Comparison of ENCODE assay signal across 23 cellular contexts in the genomic region with DNA sequence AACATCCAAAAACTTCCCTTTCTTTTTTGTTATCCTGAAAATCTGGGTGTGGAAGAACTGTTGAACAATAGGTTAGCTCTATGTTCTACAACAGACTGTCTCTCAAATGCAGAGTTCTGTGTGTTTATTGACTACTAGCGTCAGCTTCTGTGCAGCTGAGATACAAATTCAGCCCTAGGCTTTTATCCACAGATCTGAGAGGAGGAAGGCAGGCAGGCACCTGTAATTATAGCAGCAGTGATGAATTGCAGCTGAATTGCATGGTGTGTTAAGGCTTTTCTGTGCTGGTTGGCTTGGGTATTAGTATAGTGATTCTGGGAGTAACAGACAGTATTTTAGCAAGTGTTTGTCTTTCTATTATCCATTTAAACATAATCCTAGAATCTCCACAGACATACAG. TPM values are rescaled to one million over a fixed set of nuclear protein-coding genes. Genes with fewer than 3 reads are reported as not detected.
A peak's percentile ranks its signal among the peaks of the same experiment; 100 is the strongest.
DNase-seq lines count a peak whose midpoint lies in the region; ATAC-seq and TF ChIP-seq lines count a peak whose summit lies in the region.
"Had no signal": no experiment of that assay in that cellular context is flagged by ENCODE, and none has a peak within 500 bp of the region (broad histone marks: within the 10 kb centered on the region; RNA-seq: fewer than 3 reads in every experiment).

No MANE protein-coding gene starts in this region.

- no peak overlapping the region for H3K9ac ChIP-seq in neural cell (ENCODE audit: low read length)
- no peak overlapping the region for H3K9ac ChIP-seq in PC-3 (ENCODE audit: low read length)
- H3K9ac ChIP-seq: BLaER1 had no signal

- H3K4me3 ChIP-seq in neural cell (ENCODE audit: low read length) (no peak overlapping the region), PC-3 (ENCODE audit: low read length) (no peak overlapping the region)
- H3K4me3 ChIP-seq: BLaER1, SJCRH30 had no signal

- H3K4me1 ChIP-seq in PC-3 (ENCODE audit: insufficient read depth, low read length) = no peaks in the 10 kb centered on the region
- H3K4me1 ChIP-seq: BLaER1, Caco-2, SJCRH30 had no signal

- H3K4me2 ChIP-seq in neural cell (ENCODE audit: low read length) (no peak overlapping the region), PC-3 (ENCODE audit: low read length) (no peak overlapping the region)
- H3K4me2 ChIP-seq: BLaER1 had no signal

- POLR2A ChIA-PET in PC-3 (lab: Charles Lee; ENCODE audit: unreplicated experiment) = no interaction called here

- H3K9me3 ChIP-seq in neural cell (ENCODE audit: low read length) = no peaks in the 10 kb centered on the region
- H3K9me3 ChIP-seq in PC-3 (ENCODE audit: low read length) = no peaks in the 10 kb centered on the region
- H3K9me3 ChIP-seq: BLaER1, Caco-2, SJCRH30 had no signal

- H3K27me3 ChIP-seq in neural cell (ENCODE audit: insufficient read depth, low read depth, low read length) (no peaks in the 10 kb centered on the region), PC-3 (ENCODE audit: low read length) (no peaks in the 10 kb centered on the region)
- H3K27me3 ChIP-seq: BLaER1, SJCRH30 had no signal

- no peak for TF ChIP-seq RAD21 in neural cell (conservative IDR thresholded peaks at IDR 0.05)

- no peak for TF ChIP-seq EP300 in neural cell (conservative IDR thresholded peaks at IDR 0.05; ENCODE audit: poor library complexity, severe bottlenecking)

- TF ChIP-seq CTCF in neural cell (IDR thresholded peaks at IDR 0.05; ENCODE audit: poor library complexity, severe bottlenecking) (no peak), PC-3 (conservative IDR thresholded peaks at IDR 0.05; ENCODE audit: low read depth, low read length) (no peak)

- H3F3A ChIP-seq in neural cell (ENCODE audit: insufficient read depth, low read length, poor library complexity, severe bottlenecking) (peaks cover 4% of the 10 kb centered on the region), PC-3 (ENCODE audit: low read length, unreplicated experiment) (no peaks in the 10 kb centered on the region)

- H2AFZ ChIP-seq in neural cell (ENCODE audit: low read depth, low read length) (no peak overlapping the region), PC-3 (ENCODE audit: low read length) (no peak overlapping the region)

- intact Hi-C loops in PC-3 (cut with micrococcal nuclease) = no loop called here

- BruUV-seq in PC-3 (replicated peaks; lab: Mats Ljungman, UMichigan) = no TSS peak

- no peak for ATAC-seq in PC-3
- ATAC-seq: T-helper 17 cell had no signal

- CTCF ChIA-PET in PC-3 (lab: Charles Lee) = no interaction called here

- H3K27ac ChIP-seq in neural cell (ENCODE audit: low read length) = no peak overlapping the region
- no peak overlapping the region for H3K27ac ChIP-seq in PC-3 (ENCODE audit: low read length)
- H3K27ac ChIP-seq: 22Rv1, BLaER1, SJCRH30 had no signal

- DNase-seq in NCI-H1105 treated with DMSO at 0.1 percent for 48 hours (lab: John Stamatoyannopoulos, UW) (peak; percentile 42), NCI-H1105 (lab: John Stamatoyannopoulos, UW) (no peak), NCI-H2081 (lab: John Stamatoyannopoulos, UW) (peak; percentile 65 to 93), NCI-H748 treated with DMSO at 0.1 percent for 48 hours (lab: John Stamatoyannopoulos, UW) (peak; percentile 89), PC-3 (no peak), NCI-H82 (lab: John Stamatoyannopoulos, UW) (no peak), medulla oblongata (ENCODE audit: extremely low spot score) (no peak)
- DNase-seq: ACHN; Caco-2; CD4-positive, alpha-beta T cell; DND-41; MV-4-11; NCI-H1436 treated with DMSO at 0.1 percent for 48 hours; NCI-H2029 treated with DMSO at 0.1 percent for 48 hours; NCI-H226; NCI-H524 treated with DMSO at 0.1 percent for 48 hours; SJCRH30; SW 1271; T-helper 17 cell had no signal

- H4K20me1 ChIP-seq in neural cell (ENCODE audit: insufficient read depth) = no peaks in the 10 kb centered on the region
- no peaks in the 10 kb centered on the region for H4K20me1 ChIP-seq in PC-3 (ENCODE audit: low read length)
- H4K20me1 ChIP-seq: BLaER1 had no signal

- H3K9me2 ChIP-seq in neural cell (ENCODE audit: insufficient read depth, low read length) = no peaks in the 10 kb centered on the region
- no peaks in the 10 kb centered on the region for H3K9me2 ChIP-seq in PC-3 (replicated peaks; ENCODE audit: low read length)

- H3K79me2 ChIP-seq in neural cell (replicated peaks; ENCODE audit: insufficient read depth, low read length) (no peaks in the 10 kb centered on the region), PC-3 (ENCODE audit: low read length) (no peaks in the 10 kb centered on the region)

- H3K36me3 ChIP-seq in neural cell (ENCODE audit: insufficient read depth, low read length) (no peaks in the 10 kb centered on the region), PC-3 (ENCODE audit: low read depth, low read length) (no peaks in the 10 kb centered on the region)
- H3K36me3 ChIP-seq: BLaER1, SJCRH30 had no signal

TF ChIP-seq in neural cell, 6 proteins besides CTCF, POLR2A, EP300 and RAD21:
- TF ChIP-seq POLR2AphosphoS5 (IDR thresholded peaks at IDR 0.05) = peak; percentile 73
- TF ChIP-seq MXI1 (conservative IDR thresholded peaks at IDR 0.05; ENCODE audit: poor library complexity, severe bottlenecking) = no peak

RNA-seq across cellular contexts. Expression of gene GRIK2, which starts 24.4 kb away (rescaled TPM):
- 103 and 106 TPM in 2 replicates for polyA plus RNA-seq in neural cell
- 149 and 214 TPM in 2 replicates for polyA minus RNA-seq in neural cell
- total RNA-seq in PC-3 (2014; rRNA removed) = 0.55 and 2.8 TPM in 2 replicates
- total RNA-seq: CD4-positive, alpha-beta T cell; T-helper 17 cell had no signal
- polyA plus RNA-seq: IgD-negative memory B cell had no signal

Comparison
In these comparisons a context has a peak if more than half of its experiments do, and no peak if none do; other contexts are left out.
1. DNase-seq: peak in NCI-H1105 treated with DMSO at 0.1 percent for 48 hours (single experiment), NCI-H2081 (2 of 2) and NCI-H748 treated with DMSO at 0.1 percent for 48 hours (single experiment); none in NCI-H1105 (single experiment), PC-3 (single experiment), NCI-H82 (single experiment) and medulla oblongata (single experiment).